Comparison of ENCODE assay signal across 16 cellular contexts in the genomic region with DNA sequence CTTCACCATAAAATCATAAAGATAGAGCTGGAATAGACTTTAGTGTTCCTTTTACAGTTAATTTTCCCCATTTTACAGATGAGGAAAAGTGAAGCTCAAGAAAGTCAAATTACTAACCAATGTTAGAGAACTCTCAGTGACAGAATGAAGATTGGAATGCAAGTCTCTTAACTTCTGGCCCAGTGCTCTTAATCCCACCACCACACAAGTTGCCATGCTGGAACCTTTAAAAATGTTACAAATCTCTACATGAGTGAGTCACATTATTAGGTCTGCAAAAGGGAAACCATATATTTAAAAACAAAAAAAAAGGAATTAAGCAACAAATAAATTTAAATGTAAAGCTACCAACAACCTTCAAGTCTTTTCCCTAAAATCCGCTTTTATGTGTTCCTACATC. TPM values are rescaled to one million over a fixed set of nuclear protein-coding genes. Genes with fewer than 3 reads are reported as not detected.
A peak's percentile ranks its signal among the peaks of the same experiment; 100 is the strongest.
DNase-seq lines count a peak whose midpoint lies in the region; ATAC-seq and TF ChIP-seq lines count a peak whose summit lies in the region.
"Had no signal": no experiment of that assay in that cellular context is flagged by ENCODE, and none has a peak within 500 bp of the region (broad histone marks: within the 10 kb centered on the region; RNA-seq: fewer than 3 reads in every experiment).

No MANE protein-coding gene starts in this region.

- H3K27me3 Mint-ChIP-seq in GM23338 (ENCODE audit: insufficient read depth, low read depth, poor library complexity) (peaks cover 4% of the 10 kb centered on the region), WTC11 (ENCODE audit: low read depth) (no peaks in the 10 kb centered on the region)
- peaks cover 61% of the 10 kb centered on the region for H3K27me3 Mint-ChIP-seq in activated CD8-positive, alpha-beta T cell treated with anti-CD3 and anti-CD28 coated beads for 36 hours

- no peak for TF ChIP-seq POLR2A in gastrocnemius medialis (IDR thresholded peaks at IDR 0.05)

- intact Hi-C loops in gastrocnemius medialis (cut with DNase I; ENCODE audit: low total_unique reads): loop anchor here (5.0 to 10.0 kb wide), 3 partner anchors 170 to 1143 kb away; partner anchors contain the start of genes FRZB and ITPRID2
- intact Hi-C loops in activated CD8-positive, alpha-beta T cell treated with anti-CD3 and anti-CD28 coated beads for 36 hours (cut with micrococcal nuclease): no loop called here

- no peaks in the 10 kb centered on the region for H3F3A ChIP-seq in GM23338 (replicated peaks; ENCODE audit: low read depth)

- TF ChIP-seq CTCF in GM23338 (conservative IDR thresholded peaks at IDR 0.05; ENCODE audit: low read depth in 2 of 2) (no peak), WTC11 (IDR thresholded peaks at IDR 0.05) (no peak), fibroblast of pulmonary artery (IDR thresholded peaks at IDR 0.05; ENCODE audit: low read length, missing control alignments) (no peak), gastrocnemius medialis (IDR thresholded peaks at IDR 0.05 in 4 of 5, conservative IDR thresholded peaks at IDR 0.05 in 1 of 5) (no peak)
- no peak for TF ChIP-seq CTCF in activated CD8-positive, alpha-beta T cell treated with anti-CD3 and anti-CD28 coated beads for 36 hours (IDR thresholded peaks at IDR 0.05)

- peak overlapping the region; percentile 80 for H3K4me2 ChIP-seq in GM23338

- H3K27ac ChIP-seq in GM23338 (ENCODE audit: low read depth) (no peak overlapping the region), gastrocnemius medialis (peak overlapping the region; percentile 96 to 99 (median 97))
- H3K27ac ChIP-seq: HL-60 had no signal

- no peaks in the 10 kb centered on the region for H3K36me3 ChIP-seq in GM23338 (ENCODE audit: insufficient read depth)
- H3K36me3 ChIP-seq in gastrocnemius medialis: no peaks in the 10 kb centered on the region

- ATAC-seq in GM23338: no peak
- ATAC-seq in WTC11: no peak
- no peak for ATAC-seq in gastrocnemius medialis
- no peak for ATAC-seq in activated CD8-positive, alpha-beta T cell treated with anti-CD3 and anti-CD28 coated beads for 36 hours

- H3K27me3 ChIP-seq in GM23338 (ENCODE audit: insufficient read depth): peaks cover 9% of the 10 kb centered on the region
- no peaks in the 10 kb centered on the region for H3K27me3 ChIP-seq in gastrocnemius medialis

- peak overlapping the region; percentile 61 for H3K4me3 ChIP-seq in GM23338
- peak overlapping the region; percentile 86 for H3K4me3 ChIP-seq in fibroblast of pulmonary artery (replicated peaks; ENCODE audit: low read depth, low read length)
- H3K4me3 ChIP-seq in gastrocnemius medialis: peak overlapping the region; percentile 0 to 87 (median 67)

- in situ Hi-C loops in gastrocnemius medialis (cut with MboI; ENCODE audit: low sequenced_read_pairs in 4 of 4): no loop called here

- H3K4me1 Mint-ChIP-seq in GM23338 (peaks cover 57% of the 10 kb centered on the region), WTC11 (peaks cover 67% of the 10 kb centered on the region)
- H3K4me1 Mint-ChIP-seq in activated CD8-positive, alpha-beta T cell treated with anti-CD3 and anti-CD28 coated beads for 36 hours (ENCODE audit: low read depth): peaks cover 24% of the 10 kb centered on the region

- peaks cover 3% of the 10 kb centered on the region; the same call in 1 of the 3 replicates for H3K36me3 Mint-ChIP-seq in GM23338 (ENCODE audit: low read depth)
- no peaks in the 10 kb centered on the region for H3K36me3 Mint-ChIP-seq in WTC11
- H3K36me3 Mint-ChIP-seq in activated CD8-positive, alpha-beta T cell treated with anti-CD3 and anti-CD28 coated beads for 36 hours (ENCODE audit: low read depth): no peaks in the 10 kb centered on the region

- H3K9me3 Mint-ChIP-seq in GM23338: 0 out of 3 replicates have a peak, but pooled peaks cover 2% of the 10 kb centered on the region
- no peaks in the 10 kb centered on the region for H3K9me3 Mint-ChIP-seq in WTC11
- H3K9me3 Mint-ChIP-seq in activated CD8-positive, alpha-beta T cell treated with anti-CD3 and anti-CD28 coated beads for 36 hours: no peaks in the 10 kb centered on the region

- no peak overlapping the region for H2AFZ ChIP-seq in GM23338

- POLR2A ChIA-PET in WTC11 (lab: Charles Lee): no interaction called here
- POLR2A ChIA-PET in activated CD8-positive, alpha-beta T cell treated with anti-CD3 and anti-CD28 coated beads for 36 hours (lab: Charles Lee): no interaction called here

- peak; percentile 48 for DNase-seq in GM23338 (ENCODE audit: low spot score)
- DNase-seq in WTC11 (ENCODE audit: low spot score): no peak
- DNase-seq in fibroblast of pulmonary artery (ENCODE audit: low read depth): no peak
- no peak for DNase-seq in gastrocnemius medialis
- no peak for DNase-seq in NOMO-1 (lab: John Stamatoyannopoulos, UW; ENCODE audit: unreplicated experiment in 2 of 2)
- DNase-seq in NCI-H2081 treated with DMSO at 0.1 percent for 48 hours (lab: John Stamatoyannopoulos, UW): no peak
- no peak for DNase-seq in activated CD8-positive, alpha-beta T cell treated with anti-CD3 and anti-CD28 coated beads for 36 hours
- DNase-seq in stimulated activated CD4-positive, alpha-beta T cell treated with anti-CD3 and anti-CD28 coated beads, Interleukin-2, amount 100 ng/mL, for 24 hours: no peak
- DNase-seq: activated CD4-positive, CD25-positive, alpha-beta regulatory T cell; activated T-cell treated with anti-CD3 and anti-CD28 coated beads, Interleukin-2, amount 50 U/mL, for 48 hours; foreskin melanocyte; GDM1; NCI-H1048; stimulated activated CD4-positive, alpha-beta T cell treated with anti-CD3 and anti-CD28 coated beads, Interleukin-4, amount 100 ng/mL, for 1 hour; stimulated activated naive CD4-positive, alpha-beta T cell treated with Interleukin-2 at 50 U/mL for 16 hours had no signal

- H3K9me3 ChIP-seq in gastrocnemius medialis: no peaks in the 10 kb centered on the region

- no peaks in the 10 kb centered on the region for H3K9me2 ChIP-seq in GM23338 (ENCODE audit: insufficient read depth)

- H3K4me3 Mint-ChIP-seq in GM23338: peak overlapping the region; percentile 89; the same call in 2 of the 3 replicates
- H3K4me3 Mint-ChIP-seq in WTC11: peak overlapping the region; percentile 91
- H3K4me3 Mint-ChIP-seq in activated CD8-positive, alpha-beta T cell treated with anti-CD3 and anti-CD28 coated beads for 36 hours: no peak overlapping the region

- H3K4me1 ChIP-seq in GM23338 (ENCODE audit: insufficient read depth) (peaks cover 58% of the 10 kb centered on the region), gastrocnemius medialis (peaks cover 71 to 74% of the 10 kb centered on the region in 2 donors)

- H3K27ac Mint-ChIP-seq in GM23338: no peak overlapping the region
- no peak overlapping the region for H3K27ac Mint-ChIP-seq in WTC11
- H3K27ac Mint-ChIP-seq in activated CD8-positive, alpha-beta T cell treated with anti-CD3 and anti-CD28 coated beads for 36 hours: no peak overlapping the region

- H4K20me1 ChIP-seq in GM23338 (replicated peaks; ENCODE audit: insufficient read depth): peaks cover 19% of the 10 kb centered on the region

- H3K79me2 ChIP-seq in GM23338 (replicated peaks; ENCODE audit: insufficient read depth): peaks cover 77% of the 10 kb centered on the region

- CTCF ChIA-PET in WTC11 (lab: Charles Lee): no interaction called here
- CTCF ChIA-PET in activated CD8-positive, alpha-beta T cell treated with anti-CD3 and anti-CD28 coated beads for 36 hours (lab: Charles Lee): no interaction called here

TF ChIP-seq in GM23338, 12 proteins besides CTCF, POLR2A, EP300 and RAD21:
- TF ChIP-seq ZNF114 (CRISPR knock-in tag; IDR thresholded peaks at IDR 0.05) (no peak), EZH2phosphoT487 (IDR thresholded peaks at IDR 0.05; ENCODE audit: unreplicated experiment) (no peak), JUNB (IDR thresholded peaks at IDR 0.05; ENCODE audit: unreplicated experiment) (no peak), CREB1 (CRISPR knock-in tag; IDR thresholded peaks at IDR 0.05; ENCODE audit: low read depth) (no peak)

TF ChIP-seq in WTC11, 78 proteins besides CTCF, POLR2A, EP300 and RAD21 (continues in another document):
- no peak for TF ChIP-seq PRDM15 (CRISPR knock-in tag; IDR thresholded peaks at IDR 0.05)

RNA-seq across cellular contexts. Expression of gene NCKAP1, which starts 3.5 kb away (rescaled TPM):
- 157 and 179 TPM in 2 replicates for total RNA-seq in GM23338 (2014; rRNA removed; shearing (Covaris generic))
- 53.8 and 61.7 TPM in 2 replicates for polyA plus RNA-seq in GM23338 (2016; fragmentation: Nextera tagmentation; extraction: Ambion mirVana)
- 148 to 173 TPM (median 149 TPM) in 3 replicates for total RNA-seq in WTC11 (2021)
- 100 to 1,000 TPM; 152 to 303 (median 168) TPM for total RNA-seq in gastrocnemius medialis
- total RNA-seq in activated CD8-positive, alpha-beta T cell treated with anti-CD3 and anti-CD28 coated beads for 36 hours: 1 to 10 TPM; 3.1 to 3.9 TPM

RNA-seq across cellular contexts. Expression of gene DUSP19, which starts 43.7 kb away (rescaled TPM):
- 0.97 and 2.8 TPM in 2 replicates for total RNA-seq in GM23338 (2014; rRNA removed; shearing (Covaris generic))
- 1.9 TPM in 2 replicates for polyA plus RNA-seq in GM23338 (2016; fragmentation: Nextera tagmentation; extraction: Ambion mirVana)
- total RNA-seq in WTC11 (2021): 3.4 to 3.9 TPM (median 3.5 TPM) in 3 replicates
- total RNA-seq in gastrocnemius medialis: 1 to 10 TPM in 3 of 4 donors, under 1 TPM in 1; 0.47 to 5.9 (median 2.1) TPM
- 1 to 10 TPM; 2.1 to 2.3 TPM for total RNA-seq in activated CD8-positive, alpha-beta T cell treated with anti-CD3 and anti-CD28 coated beads for 36 hours

Comparison
In these comparisons a context has a peak if more than half of its experiments do, and no peak if none do; other contexts are left out.
1. RNA of gene NCKAP1, which starts 3.5 kb away (total RNA-seq): 152 to 303 TPM in gastrocnemius medialis, 148 to 173 TPM in WTC11 and 157 to 179 TPM in GM23338; 3.1 to 3.9 TPM in activated CD8-positive, alpha-beta T cell treated with anti-CD3 and anti-CD28 coated beads for 36 hours; every median in the first group is over 10 times any median in the second.
2. Peak in every context shown above with its lines, with median percentiles within 50 percentile points of each other: H3K4me3 ChIP-seq.